Comparison of ENCODE assay signal across 18 cellular contexts in the genomic region with DNA sequence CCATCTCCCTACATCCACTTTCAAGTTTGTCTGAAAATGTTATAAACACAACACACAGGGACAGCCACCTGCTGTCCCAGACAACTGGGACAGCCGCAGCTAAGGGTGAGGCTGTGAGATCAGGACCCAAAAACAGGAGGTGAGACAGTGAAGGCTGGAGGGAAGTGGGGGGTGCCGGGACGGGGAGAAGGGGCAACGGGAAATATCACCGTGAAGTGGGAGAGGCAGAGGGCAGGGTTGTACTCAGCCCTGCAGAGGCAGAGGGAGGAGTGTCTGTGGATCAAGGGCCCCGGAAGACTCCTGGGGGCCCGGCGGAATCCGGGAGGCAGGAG.
DNase-seq lines count a peak whose midpoint lies in the region; ATAC-seq and TF ChIP-seq lines count a peak whose summit lies in the region.
"Had no signal": no experiment of that assay in that cellular context is flagged by ENCODE, and none has a peak within 500 bp of the region (broad histone marks: within the 10 kb centered on the region; RNA-seq: fewer than 3 reads in every experiment).

No MANE protein-coding gene starts in this region.

- H3K36me3 Mint-ChIP-seq in stimulated activated naive B cell treated with anti-CD40 and anti-IgM and Interleukin-4, amounts not matched to agents 10 μg/mL and 1 μg/mL and 100 μg/mL, for 72 hours: peaks cover 4 to 11% of the 10 kb centered on the region in 2 donors
- H3K36me3 Mint-ChIP-seq: CD14-positive monocyte had no signal

- H3K4me1 ChIP-seq in NT2/D1 (ENCODE audit: insufficient read depth, insufficient read length): peaks cover 32% of the 10 kb centered on the region
- peaks cover 30% of the 10 kb centered on the region for H3K4me1 ChIP-seq in colonic mucosa
- H3K4me1 ChIP-seq in mucosa of stomach (ENCODE audit: control insufficient read depth, insufficient read depth, low read length): peaks cover 98% of the 10 kb centered on the region

- H3K4me3 ChIP-seq in NT2/D1 (ENCODE audit: insufficient read length, low read depth) (no peak overlapping the region), colonic mucosa (no peak overlapping the region), mucosa of stomach (ENCODE audit: low read length) (no peak overlapping the region)
- H3K4me3 ChIP-seq: tibial nerve had no signal

- no peaks in the 10 kb centered on the region for H3K9me3 ChIP-seq in NT2/D1 (ENCODE audit: insufficient read depth, low read length)
- H3K9me3 ChIP-seq in colonic mucosa: no peaks in the 10 kb centered on the region
- H3K9me3 ChIP-seq in mucosa of stomach (ENCODE audit: control insufficient read depth, low read length): no peaks in the 10 kb centered on the region
- H3K9me3 ChIP-seq: tibial nerve had no signal

- H3K36me3 ChIP-seq in NT2/D1 (ENCODE audit: insufficient read depth, insufficient read length, low read length) (no peaks in the 10 kb centered on the region), colonic mucosa (no peaks in the 10 kb centered on the region), mucosa of stomach (ENCODE audit: control insufficient read depth, insufficient read depth, low read length) (no peaks in the 10 kb centered on the region)
- H3K36me3 ChIP-seq: tibial nerve had no signal

- no peak overlapping the region for H3K4me3 Mint-ChIP-seq in stimulated activated naive B cell treated with anti-CD40 and anti-IgM and Interleukin-4, amounts not matched to agents 10 μg/mL and 1 μg/mL and 100 μg/mL, for 72 hours
- H3K4me3 Mint-ChIP-seq: activated T-cell treated with anti-CD3 and anti-CD28 coated beads, Interleukin-2, amount 50 U/mL, for 72 hours; CD14-positive monocyte had no signal

- H3K27ac Mint-ChIP-seq in stimulated activated naive B cell treated with anti-CD40 and anti-IgM and Interleukin-4, amounts not matched to agents 10 μg/mL and 1 μg/mL and 100 μg/mL, for 72 hours: peak overlapping the region; percentile 56
- H3K27ac Mint-ChIP-seq: activated T-cell treated with anti-CD3 and anti-CD28 coated beads, Interleukin-2, amount 50 U/mL, for 72 hours had no signal

- peak overlapping the region; percentile 8 for H3K9ac ChIP-seq in NT2/D1 (ENCODE audit: insufficient read length, low read depth)
- peak overlapping the region; percentile 2 to 26 for H3K9ac ChIP-seq in colonic mucosa (ENCODE audit: low read depth in 2 of 2, low read length in 2 of 2)
- H3K9ac ChIP-seq in mucosa of stomach (ENCODE audit: low read length): peak overlapping the region; percentile 56

- no peaks in the 10 kb centered on the region for H3K9me3 Mint-ChIP-seq in stimulated activated naive B cell treated with anti-CD40 and anti-IgM and Interleukin-4, amounts not matched to agents 10 μg/mL and 1 μg/mL and 100 μg/mL, for 72 hours
- H3K9me3 Mint-ChIP-seq: activated T-cell treated with anti-CD3 and anti-CD28 coated beads, Interleukin-2, amount 50 U/mL, for 72 hours; CD14-positive monocyte had no signal

- no peak for TF ChIP-seq CTCF in colonic mucosa (IDR thresholded peaks at IDR 0.05)

- H3K27ac ChIP-seq in colonic mucosa: peak overlapping the region; percentile 0
- H3K27ac ChIP-seq: tibial nerve had no signal

- no peak for ATAC-seq in stimulated activated naive B cell treated with anti-CD40 and anti-IgM and Interleukin-4, amounts not matched to agents 10 μg/mL and 1 μg/mL and 100 μg/mL, for 72 hours (replicated peaks)
- ATAC-seq: activated T-cell treated with anti-CD3 and anti-CD28 coated beads, Interleukin-2, amount 50 U/mL, for 72 hours; left lobe of liver; Panc1 had no signal

- intact Hi-C loops in colonic mucosa (cut with DNase I): no loop called here

- DNase-seq in NT2/D1 (ENCODE audit: low read depth, low spot score): no peak
- DNase-seq in colonic mucosa: no peak
- no peak for DNase-seq in stimulated activated naive B cell treated with anti-CD40 and anti-IgM and Interleukin-4, amounts not matched to agents 10 μg/mL and 1 μg/mL and 100 μg/mL, for 72 hours
- no peak for DNase-seq in KG1 (lab: John Stamatoyannopoulos, UW)
- no peak for DNase-seq in NCI-H748 treated with DMSO at 0.1 percent for 48 hours (lab: John Stamatoyannopoulos, UW)
- no peak for DNase-seq in SHP77 (lab: John Stamatoyannopoulos, UW)
- DNase-seq: activated CD4-positive, alpha-beta T cell treated with anti-CD3 and anti-CD28 coated beads, Interleukin-2, amount 50 U/mL, for 48 hours; activated T-cell treated with anti-CD3 and anti-CD28 coated beads, Interleukin-2, amount 50 U/mL, for 72 hours; effector CD4-positive, alpha-beta T cell; NCI-H1092; NCI-H2107; NCI-H774; small intestine had no signal

- no peaks in the 10 kb centered on the region for H3K27me3 ChIP-seq in NT2/D1 (ENCODE audit: insufficient read depth, insufficient read length)
- no peaks in the 10 kb centered on the region for H3K27me3 ChIP-seq in colonic mucosa
- no peaks in the 10 kb centered on the region for H3K27me3 ChIP-seq in mucosa of stomach (ENCODE audit: control insufficient read depth, insufficient read depth, low read length)
- H3K27me3 ChIP-seq: tibial nerve had no signal

- no peaks in the 10 kb centered on the region for H3K27me3 Mint-ChIP-seq in stimulated activated naive B cell treated with anti-CD40 and anti-IgM and Interleukin-4, amounts not matched to agents 10 μg/mL and 1 μg/mL and 100 μg/mL, for 72 hours

- H3K4me1 Mint-ChIP-seq in stimulated activated naive B cell treated with anti-CD40 and anti-IgM and Interleukin-4, amounts not matched to agents 10 μg/mL and 1 μg/mL and 100 μg/mL, for 72 hours: peaks cover 27 to 58% of the 10 kb centered on the region in 2 donors
